ENCODE assay signal across 1 cellular context in the genomic region with DNA sequence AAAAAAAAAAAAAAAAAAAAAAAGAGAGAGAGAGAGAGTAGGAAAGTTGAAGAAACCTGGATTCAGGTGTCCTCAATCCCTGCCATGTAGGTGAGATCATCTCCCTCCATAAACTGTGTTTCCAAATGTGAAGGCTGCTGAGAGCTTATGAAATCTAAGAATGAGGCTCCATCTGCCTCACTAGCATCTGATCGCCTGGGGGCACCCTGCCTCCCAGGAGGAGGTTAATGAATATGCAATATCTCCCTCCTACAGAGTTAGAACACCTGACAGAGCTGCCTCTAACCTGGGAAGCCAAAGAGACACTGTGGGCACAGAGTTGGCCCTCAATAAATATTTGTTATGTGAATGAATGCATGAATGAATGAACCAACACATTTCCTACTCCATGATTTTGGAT.
TF ChIP-seq lines count a peak whose summit lies in the region.

No MANE protein-coding gene starts in this region.

TF ChIP-seq in GM23338, 12 proteins besides CTCF, POLR2A, EP300 and RAD21:
- TF ChIP-seq, protein P1, sequence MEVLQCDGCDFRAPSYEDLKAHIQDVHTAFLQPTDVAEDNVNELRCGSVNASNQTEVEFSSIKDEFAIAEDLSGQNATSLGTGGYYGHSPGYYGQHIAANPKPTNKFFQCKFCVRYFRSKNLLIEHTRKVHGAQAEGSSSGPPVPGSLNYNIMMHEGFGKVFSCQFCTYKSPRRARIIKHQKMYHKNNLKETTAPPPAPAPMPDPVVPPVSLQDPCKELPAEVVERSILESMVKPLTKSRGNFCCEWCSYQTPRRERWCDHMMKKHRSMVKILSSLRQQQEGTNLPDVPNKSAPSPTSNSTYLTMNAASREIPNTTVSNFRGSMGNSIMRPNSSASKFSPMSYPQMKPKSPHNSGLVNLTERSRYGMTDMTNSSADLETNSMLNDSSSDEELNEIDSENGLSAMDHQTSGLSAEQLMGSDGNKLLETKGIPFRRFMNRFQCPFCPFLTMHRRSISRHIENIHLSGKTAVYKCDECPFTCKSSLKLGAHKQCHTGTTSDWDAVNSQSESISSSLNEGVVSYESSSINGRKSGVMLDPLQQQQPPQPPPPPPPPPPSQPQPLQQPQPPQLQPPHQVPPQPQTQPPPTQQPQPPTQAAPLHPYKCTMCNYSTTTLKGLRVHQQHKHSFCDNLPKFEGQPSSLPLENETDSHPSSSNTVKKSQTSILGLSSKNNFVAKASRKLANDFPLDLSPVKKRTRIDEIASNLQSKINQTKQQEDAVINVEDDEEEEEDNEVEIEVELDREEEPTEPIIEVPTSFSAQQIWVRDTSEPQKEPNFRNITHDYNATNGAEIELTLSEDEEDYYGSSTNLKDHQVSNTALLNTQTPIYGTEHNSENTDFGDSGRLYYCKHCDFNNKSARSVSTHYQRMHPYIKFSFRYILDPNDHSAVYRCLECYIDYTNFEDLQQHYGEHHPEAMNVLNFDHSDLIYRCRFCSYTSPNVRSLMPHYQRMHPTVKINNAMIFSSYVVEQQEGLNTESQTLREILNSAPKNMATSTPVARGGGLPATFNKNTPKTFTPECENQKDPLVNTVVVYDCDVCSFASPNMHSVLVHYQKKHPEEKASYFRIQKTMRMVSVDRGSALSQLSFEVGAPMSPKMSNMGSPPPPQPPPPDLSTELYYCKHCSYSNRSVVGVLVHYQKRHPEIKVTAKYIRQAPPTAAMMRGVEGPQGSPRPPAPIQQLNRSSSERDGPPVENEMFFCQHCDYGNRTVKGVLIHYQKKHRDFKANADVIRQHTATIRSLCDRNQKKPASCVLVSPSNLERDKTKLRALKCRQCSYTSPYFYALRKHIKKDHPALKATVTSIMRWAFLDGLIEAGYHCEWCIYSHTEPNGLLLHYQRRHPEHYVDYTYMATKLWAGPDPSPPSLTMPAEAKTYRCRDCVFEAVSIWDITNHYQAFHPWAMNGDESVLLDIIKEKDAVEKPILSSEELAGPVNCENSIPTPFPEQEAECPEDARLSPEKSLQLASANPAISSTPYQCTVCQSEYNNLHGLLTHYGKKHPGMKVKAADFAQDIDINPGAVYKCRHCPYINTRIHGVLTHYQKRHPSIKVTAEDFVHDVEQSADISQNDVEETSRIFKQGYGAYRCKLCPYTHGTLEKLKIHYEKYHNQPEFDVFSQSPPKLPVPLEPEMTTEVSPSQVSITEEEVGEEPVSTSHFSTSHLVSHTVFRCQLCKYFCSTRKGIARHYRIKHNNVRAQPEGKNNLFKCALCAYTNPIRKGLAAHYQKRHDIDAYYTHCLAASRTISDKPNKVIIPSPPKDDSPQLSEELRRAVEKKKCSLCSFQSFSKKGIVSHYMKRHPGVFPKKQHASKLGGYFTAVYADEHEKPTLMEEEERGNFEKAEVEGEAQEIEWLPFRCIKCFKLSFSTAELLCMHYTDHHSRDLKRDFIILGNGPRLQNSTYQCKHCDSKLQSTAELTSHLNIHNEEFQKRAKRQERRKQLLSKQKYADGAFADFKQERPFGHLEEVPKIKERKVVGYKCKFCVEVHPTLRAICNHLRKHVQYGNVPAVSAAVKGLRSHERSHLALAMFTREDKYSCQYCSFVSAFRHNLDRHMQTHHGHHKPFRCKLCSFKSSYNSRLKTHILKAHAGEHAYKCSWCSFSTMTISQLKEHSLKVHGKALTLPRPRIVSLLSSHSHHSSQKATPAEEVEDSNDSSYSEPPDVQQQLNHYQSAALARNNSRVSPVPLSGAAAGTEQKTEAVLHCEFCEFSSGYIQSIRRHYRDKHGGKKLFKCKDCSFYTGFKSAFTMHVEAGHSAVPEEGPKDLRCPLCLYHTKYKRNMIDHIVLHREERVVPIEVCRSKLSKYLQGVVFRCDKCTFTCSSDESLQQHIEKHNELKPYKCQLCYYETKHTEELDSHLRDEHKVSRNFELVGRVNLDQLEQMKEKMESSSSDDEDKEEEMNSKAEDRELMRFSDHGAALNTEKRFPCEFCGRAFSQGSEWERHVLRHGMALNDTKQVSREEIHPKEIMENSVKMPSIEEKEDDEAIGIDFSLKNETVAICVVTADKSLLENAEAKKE (CRISPR knock-in tag; IDR thresholded peaks at IDR 0.05): no peak
- TF ChIP-seq JUNB (IDR thresholded peaks at IDR 0.05; ENCODE audit: unreplicated experiment) (no peak), NANOG (IDR thresholded peaks at IDR 0.05; ENCODE audit: borderline replicate concordance) (no peak), EZH2phosphoT487 (IDR thresholded peaks at IDR 0.05; ENCODE audit: unreplicated experiment) (no peak), ZNF331 (CRISPR knock-in tag; IDR thresholded peaks at IDR 0.05; ENCODE audit: low read depth) (no peak), CREB1 (CRISPR knock-in tag; IDR thresholded peaks at IDR 0.05; ENCODE audit: low read depth) (no peak), EZH2 (IDR thresholded peaks at IDR 0.05; ENCODE audit: low read depth, unreplicated experiment) (no peak), STAT1 (IDR thresholded peaks at IDR 0.05; ENCODE audit: unreplicated experiment) (no peak), ZNF114 (CRISPR knock-in tag; IDR thresholded peaks at IDR 0.05) (no peak), POLR2AphosphoS5 (IDR thresholded peaks at IDR 0.05; ENCODE audit: low read depth) (no peak)
- TF ChIP-seq, protein P2, sequence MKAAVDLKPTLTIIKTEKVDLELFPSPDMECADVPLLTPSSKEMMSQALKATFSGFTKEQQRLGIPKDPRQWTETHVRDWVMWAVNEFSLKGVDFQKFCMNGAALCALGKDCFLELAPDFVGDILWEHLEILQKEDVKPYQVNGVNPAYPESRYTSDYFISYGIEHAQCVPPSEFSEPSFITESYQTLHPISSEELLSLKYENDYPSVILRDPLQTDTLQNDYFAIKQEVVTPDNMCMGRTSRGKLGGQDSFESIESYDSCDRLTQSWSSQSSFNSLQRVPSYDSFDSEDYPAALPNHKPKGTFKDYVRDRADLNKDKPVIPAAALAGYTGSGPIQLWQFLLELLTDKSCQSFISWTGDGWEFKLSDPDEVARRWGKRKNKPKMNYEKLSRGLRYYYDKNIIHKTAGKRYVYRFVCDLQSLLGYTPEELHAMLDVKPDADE (IDR thresholded peaks at IDR 0.05): no peak
- TF ChIP-seq, protein P3, sequence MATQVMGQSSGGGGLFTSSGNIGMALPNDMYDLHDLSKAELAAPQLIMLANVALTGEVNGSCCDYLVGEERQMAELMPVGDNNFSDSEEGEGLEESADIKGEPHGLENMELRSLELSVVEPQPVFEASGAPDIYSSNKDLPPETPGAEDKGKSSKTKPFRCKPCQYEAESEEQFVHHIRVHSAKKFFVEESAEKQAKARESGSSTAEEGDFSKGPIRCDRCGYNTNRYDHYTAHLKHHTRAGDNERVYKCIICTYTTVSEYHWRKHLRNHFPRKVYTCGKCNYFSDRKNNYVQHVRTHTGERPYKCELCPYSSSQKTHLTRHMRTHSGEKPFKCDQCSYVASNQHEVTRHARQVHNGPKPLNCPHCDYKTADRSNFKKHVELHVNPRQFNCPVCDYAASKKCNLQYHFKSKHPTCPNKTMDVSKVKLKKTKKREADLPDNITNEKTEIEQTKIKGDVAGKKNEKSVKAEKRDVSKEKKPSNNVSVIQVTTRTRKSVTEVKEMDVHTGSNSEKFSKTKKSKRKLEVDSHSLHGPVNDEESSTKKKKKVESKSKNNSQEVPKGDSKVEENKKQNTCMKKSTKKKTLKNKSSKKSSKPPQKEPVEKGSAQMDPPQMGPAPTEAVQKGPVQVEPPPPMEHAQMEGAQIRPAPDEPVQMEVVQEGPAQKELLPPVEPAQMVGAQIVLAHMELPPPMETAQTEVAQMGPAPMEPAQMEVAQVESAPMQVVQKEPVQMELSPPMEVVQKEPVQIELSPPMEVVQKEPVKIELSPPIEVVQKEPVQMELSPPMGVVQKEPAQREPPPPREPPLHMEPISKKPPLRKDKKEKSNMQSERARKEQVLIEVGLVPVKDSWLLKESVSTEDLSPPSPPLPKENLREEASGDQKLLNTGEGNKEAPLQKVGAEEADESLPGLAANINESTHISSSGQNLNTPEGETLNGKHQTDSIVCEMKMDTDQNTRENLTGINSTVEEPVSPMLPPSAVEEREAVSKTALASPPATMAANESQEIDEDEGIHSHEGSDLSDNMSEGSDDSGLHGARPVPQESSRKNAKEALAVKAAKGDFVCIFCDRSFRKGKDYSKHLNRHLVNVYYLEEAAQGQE (IDR thresholded peaks at IDR 0.05; ENCODE audit: unreplicated experiment): no peak
